2 cellular contexts compared by ENCODE assay signal in genomic region chr1:19057182-19057779, GRCh38.
A peak's percentile ranks its signal among the peaks of the same experiment; 100 is the strongest.
TF ChIP-seq lines count a peak whose summit lies in the region.

No MANE protein-coding gene starts in this region.

TF ChIP-seq in IMR-90, 13 proteins besides CTCF, POLR2A, EP300 and RAD21:
- TF ChIP-seq USF2 (IDR thresholded peaks at IDR 0.05; ENCODE audit: low read depth, low read length): no peak
- TF ChIP-seq, protein P1, sequence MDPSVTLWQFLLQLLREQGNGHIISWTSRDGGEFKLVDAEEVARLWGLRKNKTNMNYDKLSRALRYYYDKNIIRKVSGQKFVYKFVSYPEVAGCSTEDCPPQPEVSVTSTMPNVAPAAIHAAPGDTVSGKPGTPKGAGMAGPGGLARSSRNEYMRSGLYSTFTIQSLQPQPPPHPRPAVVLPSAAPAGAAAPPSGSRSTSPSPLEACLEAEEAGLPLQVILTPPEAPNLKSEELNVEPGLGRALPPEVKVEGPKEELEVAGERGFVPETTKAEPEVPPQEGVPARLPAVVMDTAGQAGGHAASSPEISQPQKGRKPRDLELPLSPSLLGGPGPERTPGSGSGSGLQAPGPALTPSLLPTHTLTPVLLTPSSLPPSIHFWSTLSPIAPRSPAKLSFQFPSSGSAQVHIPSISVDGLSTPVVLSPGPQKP (IDR thresholded peaks at IDR 0.05; ENCODE audit: borderline replicate concordance, low read depth, low read length): no peak
- no peak for TF ChIP-seq RFX5 (IDR thresholded peaks at IDR 0.05; ENCODE audit: low read depth, low read length)
- TF ChIP-seq RCOR1 (IDR thresholded peaks at IDR 0.05; ENCODE audit: insufficient replicate concordance, low read length): no peak
- no peak for TF ChIP-seq CEBPB (IDR thresholded peaks at IDR 0.05; ENCODE audit: low read depth, low read length)
- TF ChIP-seq SMC3 (IDR thresholded peaks at IDR 0.05; ENCODE audit: low read depth, low read length): no peak
- TF ChIP-seq MAZ (IDR thresholded peaks at IDR 0.05; ENCODE audit: borderline replicate concordance, low read depth, low read length): no peak
- TF ChIP-seq BHLHE40 (IDR thresholded peaks at IDR 0.05; ENCODE audit: low read depth, low read length): no peak
- TF ChIP-seq FOS (IDR thresholded peaks at IDR 0.05; ENCODE audit: low read depth, low read length): no peak
- no peak for TF ChIP-seq NFE2L2 (IDR thresholded peaks at IDR 0.05; ENCODE audit: low read depth, low read length)
- no peak for TF ChIP-seq MXI1 (IDR thresholded peaks at IDR 0.05; ENCODE audit: borderline replicate concordance, low read depth, low read length)
- TF ChIP-seq CHD1 (IDR thresholded peaks at IDR 0.05; ENCODE audit: low read depth, low read length): no peak
- no peak for TF ChIP-seq MAFK (IDR thresholded peaks at IDR 0.05; ENCODE audit: low read depth, low read length)

TF ChIP-seq in HepG2, 621 proteins besides CTCF, POLR2A, EP300 and RAD21:
- TF ChIP-seq STAG1 (CRISPR knock-in tag; IDR thresholded peaks at IDR 0.05): peak; percentile 54
- no peak for TF ChIP-seq ZNF720 (CRISPR knock-in tag; IDR thresholded peaks at IDR 0.05)
- TF ChIP-seq HNF4A (CRISPR knock-in tag; IDR thresholded peaks at IDR 0.05): 0 out of 2 replicates have a peak, but pooled peaks have one; percentile 22
